In the genomic region with DNA sequence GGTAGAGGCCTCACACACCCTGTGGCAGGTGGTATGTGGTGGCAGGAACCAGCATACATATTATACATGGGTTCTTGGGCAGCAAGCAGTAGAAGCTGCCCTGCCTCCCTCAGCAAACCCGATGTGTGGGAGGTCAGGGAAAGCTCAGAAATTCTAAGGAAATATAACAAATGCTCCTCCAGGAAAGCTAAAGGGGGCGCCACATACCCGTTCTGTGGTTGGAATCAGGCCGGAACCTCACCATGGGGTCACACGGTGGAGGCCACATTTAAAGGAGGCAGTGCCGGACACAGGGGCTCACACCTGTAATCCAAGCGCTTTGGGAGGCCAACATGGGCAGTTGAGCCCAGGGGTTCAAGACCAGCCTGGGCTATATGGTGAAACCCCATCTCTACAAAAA, we compare ENCODE assay signal across 15 cellular contexts. TPM values are rescaled to one million over a fixed set of nuclear protein-coding genes. Genes with fewer than 3 reads are reported as not detected.
A peak's percentile ranks its signal among the peaks of the same experiment; 100 is the strongest.
DNase-seq lines count a peak whose midpoint lies in the region; ATAC-seq and TF ChIP-seq lines count a peak whose summit lies in the region.
"Had no signal": no experiment of that assay in that cellular context is flagged by ENCODE, and none has a peak within 500 bp of the region (broad histone marks: within the 10 kb centered on the region; RNA-seq: fewer than 3 reads in every experiment).

No MANE protein-coding gene starts in this region.

- H3K27me3 Mint-ChIP-seq in activated CD4-positive, alpha-beta T cell treated with anti-CD3 and anti-CD28 coated beads, Interleukin-2, amount 10 ng/mL, durations not matched to agents 7 days and 5 days: no peaks in the 10 kb centered on the region
- H3K27me3 Mint-ChIP-seq: activated CD4-positive, alpha-beta T cell treated with anti-CD3 and anti-CD28 coated beads for 36 hours had no signal

- CTCF ChIA-PET in BJ (lab: Yijun Ruan, JAX): interaction anchor here (0.7 to 1.8 kb wide), 3 partner anchors 140 to 279 kb away, joined by 3 to 4 read pairs (median 4); a partner anchor contains a TSS
- CTCF ChIA-PET in activated CD4-positive, alpha-beta T cell treated with anti-CD3 and anti-CD28 coated beads, Interleukin-2, amount 10 ng/mL, durations not matched to agents 7 days and 5 days (lab: Charles Lee): interaction anchor here (1.0 to 1.2 kb wide), 2 partner anchors 14 to 146 kb away, joined by 3 to 4 read pairs; no protein-coding TSS in a partner anchor

- H3K36me3 ChIP-seq in BJ (ENCODE audit: control insufficient read depth, insufficient read depth, low read length) (no peaks in the 10 kb centered on the region), liver (ENCODE audit: control insufficient read depth in 4 of 4, insufficient read depth in 3 of 4, low read depth in 1 of 4, low read length in 3 of 4) (no peaks in the 10 kb centered on the region)
- H3K36me3 ChIP-seq: colonic mucosa, right atrium auricular region had no signal

- no peak overlapping the region for H3K27ac Mint-ChIP-seq in activated CD4-positive, alpha-beta T cell treated with anti-CD3 and anti-CD28 coated beads, Interleukin-2, amount 10 ng/mL, durations not matched to agents 7 days and 5 days
- H3K27ac Mint-ChIP-seq: activated CD4-positive, alpha-beta T cell treated with anti-CD3 and anti-CD28 coated beads for 36 hours had no signal

- peak; percentile 55 to 68 for TF ChIP-seq RAD21 in liver (IDR thresholded peaks at IDR 0.05)

- H3K36me3 Mint-ChIP-seq in activated CD4-positive, alpha-beta T cell treated with anti-CD3 and anti-CD28 coated beads, Interleukin-2, amount 10 ng/mL, durations not matched to agents 7 days and 5 days (ENCODE audit: low read depth): no peaks in the 10 kb centered on the region
- H3K36me3 Mint-ChIP-seq: CD14-positive monocyte had no signal

- peaks cover 2% of the 10 kb centered on the region for H3K27me3 ChIP-seq in BJ (ENCODE audit: control insufficient read depth, insufficient read depth, low read length)
- H3K27me3 ChIP-seq in liver (ENCODE audit: control insufficient read depth in 4 of 4, insufficient read depth in 4 of 4, low read length in 3 of 4): no peaks in the 10 kb centered on the region
- H3K27me3 ChIP-seq: colonic mucosa, right atrium auricular region had no signal

- H3K4me1 ChIP-seq in liver (ENCODE audit: control insufficient read depth in 4 of 4, insufficient read depth in 4 of 4, low read length in 3 of 4): peaks cover 0 to 3% (median 0%) of the 10 kb centered on the region in 4 donors
- H3K4me1 ChIP-seq: colonic mucosa, right atrium auricular region had no signal

- no peaks in the 10 kb centered on the region for H3K4me1 Mint-ChIP-seq in activated CD4-positive, alpha-beta T cell treated with anti-CD3 and anti-CD28 coated beads, Interleukin-2, amount 10 ng/mL, durations not matched to agents 7 days and 5 days
- H3K4me1 Mint-ChIP-seq: activated CD4-positive, alpha-beta T cell treated with anti-CD3 and anti-CD28 coated beads for 36 hours had no signal

- TF ChIP-seq CTCF in BJ (IDR thresholded peaks at IDR 0.05; ENCODE audit: insufficient read depth, low read depth, low read length) (peak; percentile 24; the same call in 1 of the 2 replicates), liver (IDR thresholded peaks at IDR 0.05; ENCODE audit: low read depth, low read length, missing input control) (peak; percentile 11)

- no peak for ATAC-seq in GM21381 (IDR thresholded peaks at IDR 0.05; ENCODE audit: unreplicated experiment)
- ATAC-seq: activated CD4-positive, alpha-beta T cell treated with anti-CD3 and anti-CD28 coated beads for 36 hours had no signal

- H3K9me3 ChIP-seq in liver (ENCODE audit: control insufficient read depth in 4 of 4, low read length in 3 of 4): no peaks in the 10 kb centered on the region
- H3K9me3 ChIP-seq: colonic mucosa, right atrium auricular region had no signal

- H3K27ac ChIP-seq in liver (ENCODE audit: low read depth in 1 of 2, low read length in 2 of 2): no peak overlapping the region
- H3K27ac ChIP-seq: colonic mucosa, right atrium auricular region had no signal

- 66% methylated on average over 7 of the region's 7 CpGs for WGBS in liver

- H3K9ac ChIP-seq in liver (ENCODE audit: low read depth in 1 of 2, low read length in 2 of 2): no peak overlapping the region

- POLR2A ChIA-PET in BJ (lab: Charles Lee): no interaction called here
- POLR2A ChIA-PET in activated CD4-positive, alpha-beta T cell treated with anti-CD3 and anti-CD28 coated beads, Interleukin-2, amount 10 ng/mL, durations not matched to agents 7 days and 5 days (lab: Charles Lee): no interaction called here

- H3K4me3 ChIP-seq in BJ (ENCODE audit: low read depth, low read length) (no peak overlapping the region), liver (ENCODE audit: low read depth in 1 of 3, low read length in 3 of 3) (no peak overlapping the region)
- H3K4me3 ChIP-seq: colonic mucosa, right atrium auricular region had no signal

- H3K9me3 Mint-ChIP-seq in activated CD4-positive, alpha-beta T cell treated with anti-CD3 and anti-CD28 coated beads, Interleukin-2, amount 10 ng/mL, durations not matched to agents 7 days and 5 days: no peaks in the 10 kb centered on the region
- H3K9me3 Mint-ChIP-seq: CD14-positive monocyte had no signal

- DNase-seq in BJ (ENCODE audit: low read depth): no peak
- peak; percentile 25 for DNase-seq in M059J (ENCODE audit: low read depth)
- DNase-seq in cerebellar cortex (ENCODE audit: low spot score): peak; percentile 39
- DNase-seq in ureter (ENCODE audit: low spot score): no peak
- no peak for DNase-seq in activated CD4-positive, alpha-beta T cell treated with anti-CD3 and anti-CD28 coated beads, Interleukin-2, amount 10 ng/mL, durations not matched to agents 7 days and 5 days
- no peak for DNase-seq in cerebellar nuclear complex (lab: John Stamatoyannopoulos, UW)
- DNase-seq: activated CD4-positive, alpha-beta T cell treated with anti-CD3 and anti-CD28 coated beads for 36 hours; colonic mucosa; NCI-H2227 treated with DMSO at 0.1 percent for 48 hours; SIG-M5 had no signal

- no peak overlapping the region for H3K4me3 Mint-ChIP-seq in activated CD4-positive, alpha-beta T cell treated with anti-CD3 and anti-CD28 coated beads, Interleukin-2, amount 10 ng/mL, durations not matched to agents 7 days and 5 days
- H3K4me3 Mint-ChIP-seq: activated CD4-positive, alpha-beta T cell treated with anti-CD3 and anti-CD28 coated beads for 36 hours; CD14-positive monocyte had no signal

TF ChIP-seq in liver, 16 proteins besides CTCF, POLR2A, EP300 and RAD21:
- TF ChIP-seq JUND (IDR thresholded peaks at IDR 0.05): no peak
- TF ChIP-seq, protein P1, sequence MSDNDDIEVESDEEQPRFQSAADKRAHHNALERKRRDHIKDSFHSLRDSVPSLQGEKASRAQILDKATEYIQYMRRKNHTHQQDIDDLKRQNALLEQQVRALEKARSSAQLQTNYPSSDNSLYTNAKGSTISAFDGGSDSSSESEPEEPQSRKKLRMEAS (IDR thresholded peaks at IDR 0.05): no peak
- TF ChIP-seq HNF4A (conservative IDR thresholded peaks at IDR 0.05): no peak
- no peak for TF ChIP-seq FOXA1 (IDR thresholded peaks at IDR 0.05)
- no peak for TF ChIP-seq TAF1 (conservative IDR thresholded peaks at IDR 0.05)
- no peak for TF ChIP-seq SP1 (IDR thresholded peaks at IDR 0.05)
- TF ChIP-seq GABPA (IDR thresholded peaks at IDR 0.05 in 1 of 2, conservative IDR thresholded peaks at IDR 0.05 in 1 of 2): no peak
- no peak for TF ChIP-seq RXRA (IDR thresholded peaks at IDR 0.05)
- no peak for TF ChIP-seq EGR1 (IDR thresholded peaks at IDR 0.05; ENCODE audit: low read depth in 2 of 2)

RNA-seq across cellular contexts. Expression of a gene that starts 12.4 kb away (rescaled TPM):
- 14.3 and 28.1 TPM in 2 replicates for polyA plus RNA-seq in BJ (2011; rRNA removed)
- polyA minus RNA-seq in BJ (2011; rRNA and poly(A)+ RNA removed): 10.5 and 13.9 TPM in 2 replicates
- total RNA-seq in M059J (2014; rRNA removed; shearing (Covaris generic)): 27.3 and 38.4 TPM in 2 replicates
- 10 to 100 TPM in 1 of 2 donors, 1 to 10 TPM in 1; 7.6 to 16.4 TPM for total RNA-seq in liver
- polyA plus RNA-seq in liver: 1 to 10 TPM; 4.5 to 7.4 TPM
- 19.0 TPM for total RNA-seq in ureter
- 10 to 100 TPM; 23.1 to 31.7 TPM for total RNA-seq in activated CD4-positive, alpha-beta T cell treated with anti-CD3 and anti-CD28 coated beads, Interleukin-2, amount 10 ng/mL, durations not matched to agents 7 days and 5 days

RNA-seq across cellular contexts. Expression of a gene that starts 28.6 kb away (rescaled TPM):
- polyA plus RNA-seq in BJ (2011; rRNA removed) (not detected in 2 replicates), liver (under 1 TPM in 1 of 2 donors, not detected in 1; 0.06 TPM)
- polyA minus RNA-seq in BJ (2011; rRNA and poly(A)+ RNA removed): not detected in 2 replicates
- not detected in 2 replicates for total RNA-seq in M059J (2014; rRNA removed; shearing (Covaris generic))
- total RNA-seq in liver (1 to 10 TPM in 1 of 2 donors, under 1 TPM in 1; 0.08 to 1.8 TPM), ureter (0.49 TPM)
- not detected for total RNA-seq in activated CD4-positive, alpha-beta T cell treated with anti-CD3 and anti-CD28 coated beads, Interleukin-2, amount 10 ng/mL, durations not matched to agents 7 days and 5 days
- total RNA-seq: colonic mucosa, glomerular endothelial cell, right atrium auricular region had no signal

RNA-seq across cellular contexts. Expression of a gene that starts 55.1 kb away (rescaled TPM):
- polyA plus RNA-seq in BJ (2011; rRNA removed): not detected in 2 replicates
- not detected in 2 replicates for polyA minus RNA-seq in BJ (2011; rRNA and poly(A)+ RNA removed)
- total RNA-seq in M059J (2014; rRNA removed; shearing (Covaris generic)): not detected in 2 replicates
- 1 to 10 TPM; 1.4 to 3.2 TPM for total RNA-seq in liver
- polyA plus RNA-seq in liver: under 1 TPM; 0.52 to 0.63 TPM
- 2.2 TPM for total RNA-seq in ureter
- total RNA-seq in activated CD4-positive, alpha-beta T cell treated with anti-CD3 and anti-CD28 coated beads, Interleukin-2, amount 10 ng/mL, durations not matched to agents 7 days and 5 days: not detected
- total RNA-seq: activated CD4-positive, alpha-beta T cell treated with anti-CD3 and anti-CD28 coated beads for 36 hours had no signal

Comparison
In these comparisons a context has a peak if more than half of its experiments do, and no peak if none do; other contexts are left out.
1. DNase-seq: peak in M059J (single experiment) and cerebellar cortex (single experiment); none in BJ (single experiment), ureter (single experiment), activated CD4-positive, alpha-beta T cell treated with anti-CD3 and anti-CD28 coated beads, Interleukin-2, amount 10 ng/mL, durations not matched to agents 7 days and 5 days (single experiment) and cerebellar nuclear complex (0 of 2).